ENCODE assay signal across 18 cellular contexts in genomic region chr4:87872043-87872442, GRCh38. TPM values are rescaled to one million over a fixed set of nuclear protein-coding genes. Genes with fewer than 3 reads are reported as not detected.
A peak's percentile ranks its signal among the peaks of the same experiment; 100 is the strongest.
DNase-seq lines count a peak whose midpoint lies in the region; ATAC-seq lines count a peak whose summit lies in the region.
"Had no signal": no experiment of that assay in that cellular context is flagged by ENCODE, and none has a peak within 500 bp of the region (broad histone marks: within the 10 kb centered on the region; RNA-seq: fewer than 3 reads in every experiment).

No MANE protein-coding gene starts in this region.

- no peak overlapping the region for H3K4ac ChIP-seq in mesendoderm (ENCODE audit: low read depth, low read length)

- H3K9ac ChIP-seq in BLaER1 treated with 17β-estradiol and CSF1 and Interleukin-3, amounts not matched to agents 10 nM and 100 nM, result peak overlapping the region in 4 of 11 experiments; percentile 21 to 54 (median 42); a peak in 6 of 22 replicates
- no peak overlapping the region for H3K9ac ChIP-seq in mesendoderm (ENCODE audit: low read length)
- H3K9ac ChIP-seq in skeletal muscle tissue (ENCODE audit: low read depth in 1 of 3, low read length in 3 of 3), result no peak overlapping the region

- H3K27me3 Mint-ChIP-seq in T-helper 17 cell, result peaks cover 47% of the 10 kb centered on the region
- H3K27me3 Mint-ChIP-seq in activated naive CD8-positive, alpha-beta T cell treated with anti-CD3 and anti-CD28 coated beads for 36 hours, result peaks cover 18% of the 10 kb centered on the region

- no peaks in the 10 kb centered on the region for H3K79me1 ChIP-seq in mesendoderm (ENCODE audit: low read length)

- H3K4me1 Mint-ChIP-seq in T-helper 17 cell, result no peaks in the 10 kb centered on the region
- no peaks in the 10 kb centered on the region for H3K4me1 Mint-ChIP-seq in activated naive CD8-positive, alpha-beta T cell treated with anti-CD3 and anti-CD28 coated beads for 36 hours

- no peaks in the 10 kb centered on the region for H3K79me2 ChIP-seq in mesendoderm (ENCODE audit: control insufficient read depth, insufficient read depth, low read length)

- peak overlapping the region in 9 of 11 experiments; percentile 37 to 71 (median 54); a peak in 17 of 22 replicates for H3K27ac ChIP-seq in BLaER1 treated with 17β-estradiol and CSF1 and Interleukin-3, amounts not matched to agents 10 nM and 100 nM
- H3K27ac ChIP-seq in mesendoderm (ENCODE audit: low read depth, low read length) (no peak overlapping the region), skeletal muscle tissue (ENCODE audit: low read depth, low read length) (peak overlapping the region; percentile 51)
- H3K27ac ChIP-seq: HL-60 had no signal

- H3K18ac ChIP-seq in mesendoderm (ENCODE audit: low read length), result peak overlapping the region; percentile 84

- ATAC-seq in T-helper 17 cell, result no peak

- no peaks in the 10 kb centered on the region for H4K20me1 ChIP-seq in BLaER1 treated with 17β-estradiol and CSF1 and Interleukin-3, amounts not matched to agents 10 nM and 100 nM

- peak overlapping the region; percentile 12 to 81 (median 59); a peak in 19 of 22 replicates for H3K4me2 ChIP-seq in BLaER1 treated with 17β-estradiol and CSF1 and Interleukin-3, amounts not matched to agents 10 nM and 100 nM
- H3K4me2 ChIP-seq in mesendoderm (ENCODE audit: low read length), result no peak overlapping the region

- H3K9me3 Mint-ChIP-seq in activated naive CD8-positive, alpha-beta T cell treated with anti-CD3 and anti-CD28 coated beads for 36 hours, result no peaks in the 10 kb centered on the region
- H3K9me3 Mint-ChIP-seq: CD4-positive, alpha-beta T cell; HFFc6 had no signal

- no peak overlapping the region for H2AK5ac ChIP-seq in mesendoderm (ENCODE audit: low read length)

- no peak overlapping the region for H4K5ac ChIP-seq in mesendoderm (ENCODE audit: low read length)

- no peak overlapping the region for H2BK5ac ChIP-seq in mesendoderm (ENCODE audit: low read length)

- H3K9me3 ChIP-seq in BLaER1 treated with 17β-estradiol and CSF1 and Interleukin-3, amounts not matched to agents 10 nM and 100 nM (replicated peaks in 1 of 11), result peaks cover 0 to 41% (median 3%) of the 10 kb centered on the region in 11 experiments; a peak in 12 of 22 replicates
- H3K9me3 ChIP-seq in skeletal muscle tissue (ENCODE audit: control insufficient read depth in 3 of 3, low read length in 3 of 3) (no peaks in the 10 kb centered on the region), T-helper 17 cell (ENCODE audit: control insufficient read depth, low read length, poor library complexity, severe bottlenecking) (no peaks in the 10 kb centered on the region)

- no peak overlapping the region for H3K56ac ChIP-seq in mesendoderm (ENCODE audit: low read length)

- DNase-seq in dermis blood vessel endothelial cell, result peak; percentile 37
- no peak for DNase-seq in mesendoderm
- no peak for DNase-seq in T-helper 17 cell
- no peak for DNase-seq in stimulated activated CD4-positive, alpha-beta T cell treated with anti-CD3 and anti-CD28 coated beads, Interleukin-4, amount 100 ng/mL, for 24 hours
- DNase-seq in activated naive CD8-positive, alpha-beta T cell treated with anti-CD3 and anti-CD28 coated beads for 36 hours, result no peak
- DNase-seq: 8988T; AML-193; C1 segment of cervical spinal cord; Calu3; CD4-positive, alpha-beta T cell; DMS 273 treated with DMSO at 0.1 percent for 48 hours; HCEC 1CT; HFFc6 had no signal

- no peaks in the 10 kb centered on the region for H3K27me3 ChIP-seq in BLaER1 treated with 17β-estradiol and CSF1 and Interleukin-3, amounts not matched to agents 10 nM and 100 nM
- H3K27me3 ChIP-seq in mesendoderm (ENCODE audit: insufficient read depth, low read length, poor library complexity) (no peaks in the 10 kb centered on the region), skeletal muscle tissue (ENCODE audit: control insufficient read depth in 3 of 3, insufficient read depth in 3 of 3, low read length in 3 of 3) (no peaks in the 10 kb centered on the region)

- H2BK15ac ChIP-seq in mesendoderm (replicated peaks; ENCODE audit: low read depth), result no peak overlapping the region

- peaks cover 0 to 3% (median 0%) of the 10 kb centered on the region in 11 experiments; a peak in 1 of 22 replicates for H3K36me3 ChIP-seq in BLaER1 treated with 17β-estradiol and CSF1 and Interleukin-3, amounts not matched to agents 10 nM and 100 nM
- H3K36me3 ChIP-seq in mesendoderm (ENCODE audit: control insufficient read depth, insufficient read depth, low read length) (no peaks in the 10 kb centered on the region), skeletal muscle tissue (ENCODE audit: control insufficient read depth in 3 of 3, insufficient read depth in 3 of 3, low read length in 3 of 3) (no peaks in the 10 kb centered on the region)

- H3K4me3 Mint-ChIP-seq in T-helper 17 cell, result no peak overlapping the region
- no peak overlapping the region for H3K4me3 Mint-ChIP-seq in activated naive CD8-positive, alpha-beta T cell treated with anti-CD3 and anti-CD28 coated beads for 36 hours
- H3K4me3 Mint-ChIP-seq: CD4-positive, alpha-beta T cell; HFFc6 had no signal

- no peaks in the 10 kb centered on the region for H3K36me3 Mint-ChIP-seq in T-helper 17 cell (ENCODE audit: low read depth)
- no peaks in the 10 kb centered on the region for H3K36me3 Mint-ChIP-seq in activated naive CD8-positive, alpha-beta T cell treated with anti-CD3 and anti-CD28 coated beads for 36 hours

- no peak overlapping the region for H2BK120ac ChIP-seq in mesendoderm (ENCODE audit: low read depth, low read length)

- no peak overlapping the region for H4K8ac ChIP-seq in mesendoderm (ENCODE audit: low read depth, low read length)

- peaks cover 19 to 93% (median 64%) of the 10 kb centered on the region in 10 experiments for H3K4me1 ChIP-seq in BLaER1 treated with 17β-estradiol and CSF1 and Interleukin-3, amounts not matched to agents 10 nM and 100 nM
- H3K4me1 ChIP-seq in mesendoderm (ENCODE audit: control insufficient read depth, low read depth, low read length), result peaks cover 9% of the 10 kb centered on the region
- no peaks in the 10 kb centered on the region for H3K4me1 ChIP-seq in skeletal muscle tissue (ENCODE audit: control insufficient read depth in 3 of 3, insufficient read depth in 3 of 3, low read length in 3 of 3)

- H3K4me3 ChIP-seq in BLaER1 treated with 17β-estradiol and CSF1 and Interleukin-3, amounts not matched to agents 10 nM and 100 nM, result no peak overlapping the region
- H3K4me3 ChIP-seq in mesendoderm (ENCODE audit: low read length), result no peak overlapping the region
- H3K4me3 ChIP-seq in skeletal muscle tissue (ENCODE audit: low read length in 3 of 3), result no peak overlapping the region

- no peak overlapping the region for H3K27ac Mint-ChIP-seq in T-helper 17 cell
- no peak overlapping the region for H3K27ac Mint-ChIP-seq in activated naive CD8-positive, alpha-beta T cell treated with anti-CD3 and anti-CD28 coated beads for 36 hours
- H3K27ac Mint-ChIP-seq: CD4-positive, alpha-beta T cell; HFFc6 had no signal

- no CpG with 5 or more reads among the region's 1 CpG for WGBS in mesendoderm (ENCODE audit: extremely low coverage, insufficient coverage, low lambda C conversion rate)

- H3K23ac ChIP-seq in mesendoderm (ENCODE audit: low read length), result no peak overlapping the region

RNA-seq across cellular contexts. Expression of gene MEPE, which starts 39.3 kb away (rescaled TPM):
- total RNA-seq in dermis blood vessel endothelial cell (not detected in 2 replicates), skeletal muscle tissue (not detected), T-helper 17 cell (not detected)
- polyA plus RNA-seq in mesendoderm (2013, experiment 1 of 2), result 0.29 TPM
- 0.25 TPM for polyA plus RNA-seq in mesendoderm (2013, experiment 2 of 2)
- not detected for total RNA-seq in activated naive CD8-positive, alpha-beta T cell treated with anti-CD3 and anti-CD28 coated beads for 36 hours
- total RNA-seq: Calu3; CD4-positive, alpha-beta T cell; Daoy; H1; HFFc6 had no signal
- polyA plus RNA-seq: H1 had no signal
